18 cellular contexts compared by ENCODE assay signal in genomic region chr10:131250454-131251145, GRCh38.
"Had no signal": no experiment of that assay in that cellular context is flagged by ENCODE, and none has a peak within 500 bp of the region (broad histone marks: within the 10 kb centered on the region; RNA-seq: fewer than 3 reads in every experiment).

No MANE protein-coding gene starts in this region.

- H3K9me3 ChIP-seq: adrenal gland, gastroesophageal sphincter, right atrium auricular region, uterus had no signal

- H3K36me3 ChIP-seq: adrenal gland, gastroesophageal sphincter, right atrium auricular region, uterus had no signal

- DNase-seq: activated CD4-positive, alpha-beta T cell treated with anti-CD3 and anti-CD28 coated beads for 48 hours; activated CD8-positive, alpha-beta memory T cell treated with anti-CD3 and anti-CD28 coated beads, Interleukin-2, amount 50 U/mL, for 48 hours; activated CD8-positive, alpha-beta T cell treated with anti-CD3 and anti-CD28 coated beads, Interleukin-2, amount 10 ng/mL, durations not matched to agents 7 days and 5 days; activated naive CD4-positive, alpha-beta T cell treated with anti-CD3 and anti-CD28 coated beads for 36 hours; adrenal gland; caudate nucleus; effector CD4-positive, alpha-beta T cell; kidney; left ventricle myocardium superior; stimulated activated CD4-positive, alpha-beta T cell treated with anti-CD3 and anti-CD28 coated beads, Interleukin-12 subunit alpha, Interleukin-12 subunit beta, amount 100 ng/mL, for 4 hours; stimulated activated CD4-positive, alpha-beta T cell treated with anti-CD3 and anti-CD28 coated beads, Interleukin-2, amount 100 ng/mL, for 48 hours; stimulated activated CD8-positive, alpha-beta memory T cell treated with anti-CD3 and anti-CD28 coated beads, Interleukin-4, amount 100 ng/mL, for 48 hours; stimulated activated naive CD8-positive, alpha-beta T cell treated with anti-CD3 and anti-CD28 coated beads, Interleukin-15, Interleukin-2, amounts not matched to agents 100 U/mL and 50 U/mL, for 24 hours; uterus had no signal

- H3K27ac ChIP-seq: adrenal gland, coronary artery, gastroesophageal sphincter, right atrium auricular region, uterus had no signal

- ATAC-seq: activated CD8-positive, alpha-beta T cell treated with anti-CD3 and anti-CD28 coated beads, Interleukin-2, amount 10 ng/mL, durations not matched to agents 7 days and 5 days; gastroesophageal sphincter; left ventricle myocardium superior; stimulated activated naive CD8-positive, alpha-beta T cell treated with anti-CD3 and anti-CD28 coated beads, Interleukin-15, Interleukin-2, amounts not matched to agents 100 U/mL and 50 U/mL, for 24 hours; WTC11 had no signal

- H3K27me3 ChIP-seq: adrenal gland, right atrium auricular region, uterus had no signal

- H3K4me1 ChIP-seq: adrenal gland, gastroesophageal sphincter, right atrium auricular region, uterus had no signal

- H3K4me3 ChIP-seq: adrenal gland, coronary artery, gastroesophageal sphincter, right atrium auricular region, uterus had no signal
